Comparison of ENCODE assay signal across 14 cellular contexts in the genomic region with DNA sequence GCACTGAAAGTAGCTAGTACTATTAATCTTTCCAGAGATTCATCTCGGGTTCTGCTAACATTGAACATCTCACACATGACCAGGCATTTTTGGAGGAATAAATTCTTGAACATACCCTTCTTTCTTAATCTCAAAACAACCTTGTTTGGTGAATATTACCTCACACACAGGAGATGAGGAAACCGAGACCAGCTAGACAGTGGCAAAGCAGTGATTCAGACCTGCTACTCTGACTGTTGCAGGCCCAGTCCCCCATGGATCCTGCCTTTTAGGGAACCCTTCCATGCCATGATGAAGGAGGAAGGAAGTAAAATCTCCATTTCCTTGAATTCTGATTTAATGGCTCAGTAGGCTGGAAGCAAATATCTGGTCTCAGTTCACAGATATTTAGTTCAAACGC. TPM values are rescaled to one million over a fixed set of nuclear protein-coding genes. Genes with fewer than 3 reads are reported as not detected.
DNase-seq lines count a peak whose midpoint lies in the region; ATAC-seq and TF ChIP-seq lines count a peak whose summit lies in the region.
"Had no signal": no experiment of that assay in that cellular context is flagged by ENCODE, and none has a peak within 500 bp of the region (broad histone marks: within the 10 kb centered on the region; RNA-seq: fewer than 3 reads in every experiment).

No MANE protein-coding gene starts in this region.

- TF ChIP-seq POLR2A in heart left ventricle (IDR thresholded peaks at IDR 0.05): no peak
- no peak for TF ChIP-seq POLR2A in right lobe of liver (IDR thresholded peaks at IDR 0.05)

- WGBS in heart left ventricle, 4 donors: 74 to 83% (median 77%) methylated on average over 3 of the region's 3 CpGs
- WGBS in right lobe of liver (ENCODE audit: insufficient coverage, low coverage, low lambda C conversion rate, missing lambda C conversion rate): 53% methylated on average over 3 of the region's 3 CpGs

- H3K4me1 ChIP-seq in heart left ventricle: peaks cover 0 to 44% (median 22%) of the 10 kb centered on the region in 12 donors
- peaks cover 8 to 18% of the 10 kb centered on the region in 2 donors for H3K4me1 ChIP-seq in mucosa of rectum (ENCODE audit: control insufficient read depth in 2 of 2, insufficient read depth in 2 of 2, low read length in 2 of 2)
- H3K4me1 ChIP-seq in upper lobe of right lung: peaks cover 20% of the 10 kb centered on the region
- H3K4me1 ChIP-seq in right lobe of liver: peaks cover 0 to 5% (median 0%) of the 10 kb centered on the region in 4 donors

- peaks cover 0 to 10% (median 0%) of the 10 kb centered on the region in 9 donors for H3K27me3 ChIP-seq in heart left ventricle
- no peaks in the 10 kb centered on the region for H3K27me3 ChIP-seq in mucosa of rectum (ENCODE audit: control insufficient read depth in 2 of 2, insufficient read depth in 2 of 2, low read length in 2 of 2)
- H3K27me3 ChIP-seq in upper lobe of right lung: no peaks in the 10 kb centered on the region
- H3K27me3 ChIP-seq in right lobe of liver: no peaks in the 10 kb centered on the region
- H3K27me3 ChIP-seq: pancreas had no signal

- H3K27ac ChIP-seq in heart left ventricle (no peak overlapping the region), mucosa of rectum (ENCODE audit: low read depth in 2 of 2, low read length in 2 of 2) (peak overlapping the region in 1 of 2 donors; percentile 48), upper lobe of right lung (no peak overlapping the region), right lobe of liver (no peak overlapping the region)
- H3K27ac ChIP-seq: HL-60, pancreas had no signal

- H3K4me3 ChIP-seq in heart left ventricle: peak overlapping the region in 10 of 12 donors; percentile 68 to 96 (median 85)
- H3K4me3 ChIP-seq in choroid plexus epithelial cell (ENCODE audit: low read depth, low read length): no peak overlapping the region
- H3K4me3 ChIP-seq in mucosa of rectum (ENCODE audit: low read length in 2 of 2): peak overlapping the region; percentile 83 to 98
- peak overlapping the region; percentile 79 for H3K4me3 ChIP-seq in upper lobe of right lung
- peak overlapping the region in 1 of 3 donors; percentile 91 for H3K4me3 ChIP-seq in right lobe of liver
- H3K4me3 ChIP-seq: GM12878 had no signal

- ATAC-seq in heart left ventricle (no peak), left cardiac atrium (no peak), upper lobe of right lung (no peak), right lobe of liver (no peak)
- ATAC-seq: GM12878, pancreas had no signal

- TF ChIP-seq CTCF in heart left ventricle (IDR thresholded peaks at IDR 0.05) (no peak), choroid plexus epithelial cell (conservative IDR thresholded peaks at IDR 0.05; ENCODE audit: low read depth, low read length) (no peak), upper lobe of right lung (IDR thresholded peaks at IDR 0.05) (no peak), right lobe of liver (IDR thresholded peaks at IDR 0.05) (no peak)

- intact Hi-C loops in heart left ventricle (cut with DNase I) (loop anchor here in 2 of 10 donors (10.0 kb wide), 2 partner anchors 402 to 412 kb away; no protein-coding TSS in a partner anchor), left cardiac atrium (cut with DNase I) (loop anchor here in 1 of 2 donors (5.0 kb wide), 2 partner anchors 59 to 409 kb away; no protein-coding TSS in a partner anchor), upper lobe of right lung (cut with DNase I) (no loop called here), right lobe of liver (cut with DNase I) (no loop called here)

- H3K9me3 ChIP-seq in heart left ventricle (no peaks in the 10 kb centered on the region), mucosa of rectum (ENCODE audit: control insufficient read depth in 2 of 2, low read length in 2 of 2) (no peaks in the 10 kb centered on the region), upper lobe of right lung (no peaks in the 10 kb centered on the region), right lobe of liver (no peaks in the 10 kb centered on the region)
- H3K9me3 ChIP-seq: pancreas had no signal

- DNase-seq in heart left ventricle: no peak
- no peak for DNase-seq in left cardiac atrium
- DNase-seq in choroid plexus epithelial cell (ENCODE audit: low read depth): peak; percentile 19
- DNase-seq in upper lobe of right lung: no peak
- DNase-seq in right lobe of liver: no peak
- no peak for DNase-seq in NCI-H526 treated with DMSO at 0.1 percent for 48 hours (lab: John Stamatoyannopoulos, UW)
- DNase-seq in glomerular visceral epithelial cell (ENCODE audit: extremely low spot score): no peak
- DNase-seq: activated effector memory CD4-positive, alpha-beta T cell treated with Interleukin-2 at 50 U/mL for 16 hours; NCI-H2107 had no signal

- H3K36me3 ChIP-seq in heart left ventricle (no peaks in the 10 kb centered on the region), mucosa of rectum (ENCODE audit: control insufficient read depth in 2 of 2, insufficient read depth in 2 of 2, low read length in 2 of 2) (no peaks in the 10 kb centered on the region), upper lobe of right lung (no peaks in the 10 kb centered on the region), right lobe of liver (no peaks in the 10 kb centered on the region)
- H3K36me3 ChIP-seq: pancreas had no signal

- H3K9ac ChIP-seq in mucosa of rectum (ENCODE audit: low read depth in 1 of 2, low read length in 2 of 2): peak overlapping the region in 1 of 2 donors; percentile 73

RNA-seq across cellular contexts. Expression of gene PCSK5, which starts 2.6 kb away (rescaled TPM):
- total RNA-seq in heart left ventricle (10 to 100 TPM in 1 of 9 donors, 1 to 10 TPM in 8; 3.9 to 13.6 (median 6.0) TPM), left cardiac atrium (1 to 10 TPM; 7.9 to 9.3 TPM), upper lobe of right lung (18.1 TPM), right lobe of liver (1 to 10 TPM; 1.4 to 5.8 (median 3.5) TPM)
- polyA plus RNA-seq in heart left ventricle: 1 to 10 TPM; 1.3 to 1.9 TPM
- total RNA-seq: B cell had no signal
